Comparison of ENCODE assay signal across 9 cellular contexts in genomic region chr7:152335900-152336571, GRCh38.
DNase-seq lines count a peak whose midpoint lies in the region; ATAC-seq, FAIRE-seq and TF ChIP-seq lines count a peak whose summit lies in the region.
"Had no signal": no experiment of that assay in that cellular context is flagged by ENCODE, and none has a peak within 500 bp of the region (broad histone marks: within the 10 kb centered on the region; RNA-seq: fewer than 3 reads in every experiment).

No MANE protein-coding gene starts in this region.

- H3K36me3 ChIP-seq in effector memory CD4-positive, alpha-beta T cell (ENCODE audit: control insufficient read depth, insufficient read depth, low read length) = no peaks in the 10 kb centered on the region

- no peaks in the 10 kb centered on the region for H4K20me1 ChIP-seq in H9 (ENCODE audit: control insufficient read depth, insufficient read depth, insufficient read length)

- no peak overlapping the region for H3K18ac ChIP-seq in H9 (ENCODE audit: insufficient read length, low read depth, low read length)

- H3K27me3 Mint-ChIP-seq in H9 (ENCODE audit: low read depth) = no peaks in the 10 kb centered on the region

- H3K4me1 ChIP-seq in effector memory CD4-positive, alpha-beta T cell (ENCODE audit: control insufficient read depth, insufficient read depth, low read length, poor library complexity, severe bottlenecking) = peaks cover 8% of the 10 kb centered on the region
- H3K4me1 ChIP-seq in H9 (ENCODE audit: insufficient read depth, low read length) = no peaks in the 10 kb centered on the region

- H2AK5ac ChIP-seq in H9 (ENCODE audit: insufficient read length, low read length) = no peak overlapping the region

- no peak overlapping the region for H3K9ac ChIP-seq in H9 (ENCODE audit: extremely low read depth, insufficient read length, low read length)

- no peak overlapping the region for H3T11ph ChIP-seq in H9 (ENCODE audit: low read length)

- H3K27me3 ChIP-seq in effector memory CD4-positive, alpha-beta T cell (replicated peaks; ENCODE audit: control insufficient read depth, insufficient read depth, low read length, poor library complexity, severe bottlenecking) = no peaks in the 10 kb centered on the region
- no peaks in the 10 kb centered on the region for H3K27me3 ChIP-seq in H9 (ENCODE audit: insufficient read depth, low read length)

- peak; percentile 63 for FAIRE-seq in GM18507 (lab: Jason Lieb, UNC)

- no peaks in the 10 kb centered on the region for H3K9me3 ChIP-seq in effector memory CD4-positive, alpha-beta T cell (ENCODE audit: control insufficient read depth, low read length)
- H3K9me3 ChIP-seq in H9 (ENCODE audit: control insufficient read depth, low read depth, low read length) = no peaks in the 10 kb centered on the region

- TF ChIP-seq CTCF in H9 (conservative IDR thresholded peaks at IDR 0.05) = no peak

- H2BK120ac ChIP-seq in H9 (ENCODE audit: low read depth, low read length, poor library complexity, severe bottlenecking) = no peak overlapping the region

- peaks cover 0 to 5% of the 10 kb centered on the region in 2 experiments; a peak in 2 of 4 replicates for H3K4me1 Mint-ChIP-seq in H9

- H3K79me1 ChIP-seq in H9 (ENCODE audit: insufficient read depth, low read depth, low read length, poor library complexity, severe bottlenecking) = peaks cover 3% of the 10 kb centered on the region

- H3K23me2 ChIP-seq in H9 (ENCODE audit: insufficient read length, low read depth, low read length, poor library complexity, severe bottlenecking) = no peaks in the 10 kb centered on the region

- no peak overlapping the region for H2AFZ ChIP-seq in H9 (ENCODE audit: low read length)

- no peak overlapping the region for H3K27ac Mint-ChIP-seq in H9

- no peak overlapping the region for H4K5ac ChIP-seq in H9 (ENCODE audit: insufficient read length, low read depth, low read length)

- H4K8ac ChIP-seq in H9 (replicated peaks; ENCODE audit: insufficient read length, low read depth, low read length) = no peak overlapping the region

- H3K23ac ChIP-seq in H9 (ENCODE audit: insufficient read length, low read depth, low read length) = no peak overlapping the region

- H3K27ac ChIP-seq in effector memory CD4-positive, alpha-beta T cell (ENCODE audit: insufficient read depth, low read length, poor library complexity, severe bottlenecking) = peak overlapping the region; percentile 14
- H3K27ac ChIP-seq in H9 (ENCODE audit: insufficient read length, low read depth, low read length) = no peak overlapping the region

- H3K4me3 Mint-ChIP-seq in H9 = no peak overlapping the region

- H3K4me2 ChIP-seq in H9 (ENCODE audit: insufficient read depth, insufficient read length, low read length) = no peak overlapping the region

- DNase-seq in GM18507 (ENCODE audit: extremely low spot score, insufficient read length, low read depth) = no peak
- DNase-seq in effector memory CD4-positive, alpha-beta T cell = no peak
- DNase-seq in putamen (ENCODE audit: low spot score) = peak; percentile 18
- no peak for DNase-seq in NCI-H2227 treated with DMSO at 0.1 percent for 48 hours (lab: John Stamatoyannopoulos, UW)
- DNase-seq in H9 = no peak
- DNase-seq in NCI-H524 (lab: John Stamatoyannopoulos, UW) = no peak
- DNase-seq: NCI-H187 had no signal

- no peak overlapping the region for H4K91ac ChIP-seq in H9 (ENCODE audit: insufficient read length, low read depth, low read length)

- no peak overlapping the region for H2BK5ac ChIP-seq in H9 (ENCODE audit: insufficient read length, low read length)

- no peak overlapping the region for H3K4ac ChIP-seq in H9 (ENCODE audit: low read depth, low read length)

- H2BK12ac ChIP-seq in H9 (ENCODE audit: insufficient read length, low read depth, low read length) = no peak overlapping the region

- H3K79me2 ChIP-seq in H9 (ENCODE audit: insufficient read depth, low read length) = no peaks in the 10 kb centered on the region

- no peak overlapping the region for H3K14ac ChIP-seq in H9 (ENCODE audit: insufficient read depth, low read length)

- H3K36me3 Mint-ChIP-seq in H9 (ENCODE audit: insufficient read depth in 1 of 3, low read depth in 3 of 3) = no peaks in the 10 kb centered on the region; a peak in 1 of 7 replicates

- ATAC-seq in HG03066 (IDR thresholded peaks at IDR 0.05; ENCODE audit: low read depth, unreplicated experiment) (peak; percentile 58), HG03045 (IDR thresholded peaks at IDR 0.05; ENCODE audit: unreplicated experiment) (no peak)

- WGBS in H9 (ENCODE audit: extremely low coverage, insufficient read length, low lambda C conversion rate) = no CpG with 5 or more reads among the region's 2 CpGs

- H3K4me3 ChIP-seq in effector memory CD4-positive, alpha-beta T cell (ENCODE audit: insufficient read depth, low read depth, low read length, poor library complexity, severe bottlenecking) = peak overlapping the region; percentile 24

- H3K9me3 Mint-ChIP-seq in H9 = no peaks in the 10 kb centered on the region

- no peak overlapping the region for H3K56ac ChIP-seq in H9 (ENCODE audit: insufficient read length, low read depth, low read length)

- no peak overlapping the region for H2BK15ac ChIP-seq in H9 (ENCODE audit: low read depth, low read length)

- H2BK20ac ChIP-seq in H9 (ENCODE audit: low read depth, low read length, poor library complexity, severe bottlenecking) = no peak overlapping the region
